8 cellular contexts compared by ENCODE assay signal in the genomic region with DNA sequence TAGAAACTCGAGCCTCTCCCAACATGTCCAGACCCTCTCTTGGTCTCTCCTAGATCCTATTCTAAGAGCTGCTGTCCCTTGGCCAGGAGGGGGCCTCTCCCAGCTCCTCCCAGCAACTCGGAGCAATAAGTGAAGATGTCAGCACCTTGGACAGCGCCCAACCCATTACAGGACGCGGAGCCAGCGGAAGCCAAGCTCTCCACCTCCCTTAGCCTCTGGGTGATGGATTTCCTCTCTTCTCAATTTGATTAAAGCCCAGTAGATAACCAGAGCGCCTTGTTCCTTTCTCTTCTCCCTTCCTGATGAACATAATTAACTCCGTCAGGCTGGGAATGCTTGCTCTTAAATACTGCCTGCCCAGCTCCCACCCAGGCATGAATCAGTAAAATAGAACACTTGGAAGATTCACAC. TPM values are rescaled to one million over a fixed set of nuclear protein-coding genes. Genes with fewer than 3 reads are reported as not detected.
DNase-seq lines count a peak whose midpoint lies in the region; ATAC-seq, FAIRE-seq and TF ChIP-seq lines count a peak whose summit lies in the region.

No MANE protein-coding gene starts in this region.

- H3K27me3 ChIP-seq in Caco-2 (replicated peaks; ENCODE audit: control insufficient read depth, insufficient read depth, low read length), result no peaks in the 10 kb centered on the region
- no peaks in the 10 kb centered on the region for H3K27me3 ChIP-seq in Karpas-422 (ENCODE audit: low read length)
- H3K27me3 ChIP-seq in keratinocyte (ENCODE audit: control insufficient read depth, extremely low read depth, insufficient read depth, low read length), result peaks cover 13% of the 10 kb centered on the region

- H3K9me3 ChIP-seq in Caco-2 (no peaks in the 10 kb centered on the region), Karpas-422 (ENCODE audit: low read length) (no peaks in the 10 kb centered on the region), keratinocyte (ENCODE audit: control insufficient read depth, low read depth, low read length) (no peaks in the 10 kb centered on the region)

- intact Hi-C loops in Caco-2 (cut with micrococcal nuclease; ENCODE audit: unreplicated experiment), result loop anchor here (1.0 kb wide), 4 partner anchors 10 to 34 kb away; no protein-coding TSS in a partner anchor

- dilution Hi-C loops in keratinocyte (cut with MboI; ENCODE audit: extremely low pct_ligation_motif_present, low sequenced_read_pairs), result loop anchor here (25.0 kb wide), 1 partner anchor 177 kb away; no protein-coding TSS in a partner anchor

- H3K79me2 ChIP-seq in Karpas-422 (ENCODE audit: low read length), result no peaks in the 10 kb centered on the region
- H3K79me2 ChIP-seq in keratinocyte (ENCODE audit: control insufficient read depth, insufficient read depth, low read length), result no peaks in the 10 kb centered on the region

- H3K4me1 Mint-ChIP-seq in Caco-2 (ENCODE audit: low read depth, unreplicated experiment), result no peaks in the 10 kb centered on the region

- no peak for FAIRE-seq in keratinocyte (lab: Jason Lieb, UNC)

- no peak overlapping the region for H3K4me3 ChIP-seq in Caco-2 (ENCODE audit: low read depth, low read length)
- no peak overlapping the region for H3K4me3 ChIP-seq in Karpas-422 (ENCODE audit: low read length)
- H3K4me3 ChIP-seq in keratinocyte (ENCODE audit: control insufficient read depth in 2 of 3, extremely low read depth in 1 of 3, insufficient read depth in 2 of 3, low read depth in 1 of 3, low read length in 3 of 3), result no peak overlapping the region

- no peaks in the 10 kb centered on the region for H3K9me2 ChIP-seq in Karpas-422 (replicated peaks; ENCODE audit: insufficient read depth, low read length)

- H2AFZ ChIP-seq in Karpas-422 (ENCODE audit: low read length) (no peak overlapping the region), keratinocyte (ENCODE audit: control insufficient read depth, low read length) (no peak overlapping the region)

- H3K9me3 Mint-ChIP-seq in Caco-2 (ENCODE audit: unreplicated experiment), result no peaks in the 10 kb centered on the region

- BruUV-seq in Caco-2 (replicated peaks; lab: Mats Ljungman, UMichigan), result no TSS peak

- no peaks in the 10 kb centered on the region for H3K36me3 Mint-ChIP-seq in Caco-2 (ENCODE audit: insufficient read depth, unreplicated experiment)

- ATAC-seq in HG02970 (IDR thresholded peaks at IDR 0.05; ENCODE audit: low FRiP score, unreplicated experiment), result no peak

- POLR2A ChIA-PET in Caco-2 (lab: Charles Lee), result interaction anchor here (1.0 to 1.5 kb wide), 3 partner anchors 9 to 54 kb away, joined by 3 to 5 read pairs (median 3); no protein-coding TSS in a partner anchor

- H3K4me2 ChIP-seq in Karpas-422 (ENCODE audit: low read depth, low read length, poor library complexity, severe bottlenecking) (no peak overlapping the region), keratinocyte (ENCODE audit: control insufficient read depth, extremely low read depth, insufficient read depth, low read depth, low read length) (no peak overlapping the region)

- H4K20me1 ChIP-seq in Karpas-422 (ENCODE audit: insufficient read depth, low read depth, low read length), result peaks cover 5% of the 10 kb centered on the region; the same call in 1 of the 2 replicates
- no peaks in the 10 kb centered on the region for H4K20me1 ChIP-seq in keratinocyte (ENCODE audit: control insufficient read depth, extremely low read depth, insufficient read depth, low read length)

- H3K9ac ChIP-seq in Karpas-422 (ENCODE audit: low read length) (no peak overlapping the region), keratinocyte (ENCODE audit: control insufficient read depth, extremely low read depth, insufficient read depth, low read length) (no peak overlapping the region)

- H3K27ac Mint-ChIP-seq in Caco-2 (ENCODE audit: unreplicated experiment), result no peak overlapping the region

- TF ChIP-seq CTCF in Caco-2 (IDR thresholded peaks at IDR 0.05; ENCODE audit: insufficient read depth in 1 of 2, low read depth in 1 of 2, low read length in 1 of 2, severe bottlenecking in 1 of 2, unreplicated experiment in 1 of 2), result peak; percentile 78 to 95
- TF ChIP-seq CTCF in keratinocyte (optimal IDR thresholded peaks at IDR 0.05 in 1 of 3, IDR thresholded peaks at IDR 0.05 in 1 of 3, conservative IDR thresholded peaks at IDR 0.05 in 1 of 3; ENCODE audit: extremely low read depth in 1 of 3, insufficient read depth in 2 of 3, low read length in 3 of 3), result peak; percentile 23 to 38 (median 36)

- CTCF ChIA-PET in Caco-2 (lab: Charles Lee), result interaction anchor here (0.5 to 2.4 kb wide), 30 partner anchors 10 to 293 kb away, joined by 3 to 64 read pairs (median 6); a partner anchor contains a TSS

- H3K9me1 ChIP-seq in keratinocyte (ENCODE audit: control insufficient read depth, extremely low read depth, insufficient read depth, low read length), result no peaks in the 10 kb centered on the region

- H3K27ac ChIP-seq in Karpas-422 (ENCODE audit: low read length), result no peak overlapping the region
- H3K27ac ChIP-seq in keratinocyte (ENCODE audit: control insufficient read depth, insufficient read depth, low read length), result no peak overlapping the region

- no peak overlapping the region for H3K4me3 Mint-ChIP-seq in Caco-2 (ENCODE audit: unreplicated experiment)

- H3K4me1 ChIP-seq in Caco-2 (no peaks in the 10 kb centered on the region), Karpas-422 (ENCODE audit: low read length) (no peaks in the 10 kb centered on the region), keratinocyte (ENCODE audit: control insufficient read depth, extremely low read depth, insufficient read depth, low read length) (no peaks in the 10 kb centered on the region)

- H3K36me3 ChIP-seq in Caco-2 (ENCODE audit: control insufficient read depth, insufficient read depth, low read length) (no peaks in the 10 kb centered on the region), Karpas-422 (ENCODE audit: insufficient read depth, low read length) (no peaks in the 10 kb centered on the region), keratinocyte (ENCODE audit: control insufficient read depth in 2 of 2, extremely low read depth in 1 of 2, insufficient read depth in 2 of 2, low read length in 2 of 2) (no peaks in the 10 kb centered on the region)

- peaks cover 23% of the 10 kb centered on the region for H3K27me3 Mint-ChIP-seq in Caco-2 (ENCODE audit: insufficient read depth, unreplicated experiment)

- DNase-seq in Caco-2 (peak; percentile 95 to 97), Karpas-422 (peak; percentile 94), T1000 (lab: John Stamatoyannopoulos, UW) (peak; percentile 51), astrocyte of the hippocampus (ENCODE audit: low read depth, low spot score) (peak; percentile 90), keratinocyte (ENCODE audit: low read depth, low spot score) (peak; percentile 19), NCI-H510A treated with DMSO at 0.1 percent for 48 hours (lab: John Stamatoyannopoulos, UW) (no peak)
- peak; percentile 74 to 83 for DNase-seq in stimulated activated CD4-positive, alpha-beta T cell treated with anti-CD3 and anti-CD28 coated beads, Interleukin-2, amount 100 ng/mL, for 48 hours

RNA-seq across cellular contexts. Expression of a gene that starts 26.2 kb away (rescaled TPM):
- 0.18 and 0.19 TPM in 2 replicates for total RNA-seq in Caco-2 (2022)
- not detected in 2 replicates for total RNA-seq in Karpas-422 (2014; rRNA removed; shearing (Covaris generic); ENCODE audit: low replicate concordance)
- not detected in 3 replicates for polyA plus RNA-seq in keratinocyte
- polyA plus RNA-seq in keratinocyte (2011; ENCODE audit: low read depth), result not detected
- not detected in 2 replicates for polyA plus RNA-seq in keratinocyte (2011; cell fraction: cytosol; rRNA removed)
- polyA plus RNA-seq in keratinocyte (2011; cell fraction: nucleus; rRNA removed), result not detected in 2 replicates
- not detected in 2 replicates for polyA plus RNA-seq in keratinocyte (2012; ENCODE audit: low replicate concordance)
- polyA minus RNA-seq in keratinocyte, result not detected in 3 replicates
- polyA minus RNA-seq in keratinocyte (2011; cell fraction: cytosol; rRNA and poly(A)+ RNA removed), result not detected
- not detected in 2 replicates for polyA minus RNA-seq in keratinocyte (2011; cell fraction: nucleus; rRNA and poly(A)+ RNA removed)
